8 cellular contexts compared by ENCODE assay signal in genomic region chr15:82098674-82099073, GRCh38. TPM values are rescaled to one million over a fixed set of nuclear protein-coding genes. Genes with fewer than 3 reads are reported as not detected.
"Had no signal": no experiment of that assay in that cellular context is flagged by ENCODE, and none has a peak within 500 bp of the region (broad histone marks: within the 10 kb centered on the region; RNA-seq: fewer than 3 reads in every experiment).

No MANE protein-coding gene starts in this region.

- H3K4me3 ChIP-seq: GM23338, HAP-1 had no signal

- ATAC-seq: GM23338, HCT116 had no signal

- H3K27ac Mint-ChIP-seq: GM23338, HFFc6 had no signal

- H3K4me3 Mint-ChIP-seq: GM23338, HFFc6, IgD-negative memory B cell had no signal

- H3K36me3 ChIP-seq: HAP-1 had no signal

- H3K4me2 ChIP-seq: GM23338 had no signal

- DNase-seq: H7, HFFc6, KBM-7 had no signal

- H3K4me1 ChIP-seq: HAP-1 had no signal

- H3K9me3 Mint-ChIP-seq: GM23338, HFFc6, IgD-negative memory B cell had no signal

- FAIRE-seq: HTR-8/SVneo had no signal

- H3K9me3 ChIP-seq: HAP-1 had no signal

- H2AFZ ChIP-seq: GM23338 had no signal

RNA-seq across cellular contexts. Expression of gene MEX3B, which starts 52.9 kb away (rescaled TPM):
- polyA plus RNA-seq: IgD-negative memory B cell had no signal
